7 cellular contexts compared by ENCODE assay signal in genomic region chr7:786472-787255, GRCh38. TPM values are rescaled to one million over a fixed set of nuclear protein-coding genes. Genes with fewer than 3 reads are reported as not detected.
DNase-seq lines count a peak whose midpoint lies in the region; ATAC-seq and TF ChIP-seq lines count a peak whose summit lies in the region.

No MANE protein-coding gene starts in this region.

- H3K4me3 Mint-ChIP-seq in activated CD4-positive, alpha-beta T cell treated with anti-CD3 and anti-CD28 coated beads for 36 hours, result no peak overlapping the region

- ATAC-seq in activated CD4-positive, alpha-beta T cell treated with anti-CD3 and anti-CD28 coated beads for 36 hours, result peak; percentile 91
- peak; percentile 89 to 93 for ATAC-seq in lower lobe of right lung
- ATAC-seq in HG03095 (IDR thresholded peaks at IDR 0.05; ENCODE audit: unreplicated experiment), result no peak

- H3K9me3 ChIP-seq in lower lobe of right lung, result no peaks in the 10 kb centered on the region

- H3K9me3 Mint-ChIP-seq in activated CD4-positive, alpha-beta T cell treated with anti-CD3 and anti-CD28 coated beads for 36 hours (ENCODE audit: low read depth), result no peaks in the 10 kb centered on the region

- DNase-seq in GM12864 (ENCODE audit: low read depth), result no peak
- peak; percentile 50 for DNase-seq in NCI-H1048 (lab: John Stamatoyannopoulos, UW)
- peak; percentile 84 for DNase-seq in activated CD4-positive, alpha-beta T cell treated with anti-CD3 and anti-CD28 coated beads for 36 hours
- DNase-seq in choroid plexus epithelial cell (ENCODE audit: low read depth), result peak; percentile 71
- DNase-seq in lower lobe of right lung, result peak; percentile 72
- peak; percentile 16 to 49 for DNase-seq in stimulated activated CD8-positive, alpha-beta memory T cell treated with anti-CD3 and anti-CD28 coated beads, Interleukin-15, amount 100 ng/mL, for 48 hours (ENCODE audit: low read depth in 2 of 2)

- no peaks in the 10 kb centered on the region for H3K27me3 Mint-ChIP-seq in activated CD4-positive, alpha-beta T cell treated with anti-CD3 and anti-CD28 coated beads for 36 hours

- CTCF ChIA-PET in activated CD4-positive, alpha-beta T cell treated with anti-CD3 and anti-CD28 coated beads for 36 hours (lab: Charles Lee), result interaction anchor here (0.7 to 2.1 kb wide), 5 partner anchors 24 to 88 kb away, joined by 3 to 9 read pairs (median 5); no protein-coding TSS in a partner anchor

- no peaks in the 10 kb centered on the region for H3K4me1 Mint-ChIP-seq in activated CD4-positive, alpha-beta T cell treated with anti-CD3 and anti-CD28 coated beads for 36 hours

- POLR2A ChIA-PET in activated CD4-positive, alpha-beta T cell treated with anti-CD3 and anti-CD28 coated beads for 36 hours (lab: Charles Lee), result no interaction called here

- TF ChIP-seq CTCF in GM12864 (IDR thresholded peaks at IDR 0.05; ENCODE audit: low read depth, low read length, missing control alignments) (peak; percentile 86), choroid plexus epithelial cell (conservative IDR thresholded peaks at IDR 0.05; ENCODE audit: low read depth, low read length) (peak; percentile 93), lower lobe of right lung (IDR thresholded peaks at IDR 0.05) (peak; percentile 84)

- peaks cover 30% of the 10 kb centered on the region for H3K36me3 ChIP-seq in lower lobe of right lung

- H3K27ac Mint-ChIP-seq in activated CD4-positive, alpha-beta T cell treated with anti-CD3 and anti-CD28 coated beads for 36 hours, result no peak overlapping the region

- intact Hi-C loops in activated CD4-positive, alpha-beta T cell treated with anti-CD3 and anti-CD28 coated beads for 36 hours (cut with DNase I, micrococcal nuclease), result loop anchor here (1.0 to 2.0 kb wide), 4 partner anchors 30 to 168 kb away; partner anchors contain the start of genes ADAP1 (in 1 of the 2) and SUN1 (in 1 of the 2)
- intact Hi-C loops in lower lobe of right lung (cut with DNase I), result no loop called here

- no peak overlapping the region for H3K27ac ChIP-seq in lower lobe of right lung

- H3K4me3 ChIP-seq in GM12864 (ENCODE audit: low read depth, low read length) (no peak overlapping the region), choroid plexus epithelial cell (ENCODE audit: low read depth, low read length) (no peak overlapping the region), lower lobe of right lung (no peak overlapping the region)

- H3K27me3 ChIP-seq in lower lobe of right lung (ENCODE audit: low read depth), result no peaks in the 10 kb centered on the region

- H3K36me3 Mint-ChIP-seq in activated CD4-positive, alpha-beta T cell treated with anti-CD3 and anti-CD28 coated beads for 36 hours (ENCODE audit: low read depth), result peaks cover 45% of the 10 kb centered on the region

- no peaks in the 10 kb centered on the region for H3K4me1 ChIP-seq in lower lobe of right lung

RNA-seq across cellular contexts. Expression of gene SUN1, which starts 45.6 kb away (rescaled TPM):
- total RNA-seq in activated CD4-positive, alpha-beta T cell treated with anti-CD3 and anti-CD28 coated beads for 36 hours, result 10 to 100 TPM; 71.3 to 74.6 TPM
- total RNA-seq in lower lobe of right lung, result 111 TPM

RNA-seq across cellular contexts. Expression of gene PRKAR1B, which starts 59.6 kb away (rescaled TPM):
- 10 to 100 TPM; 37.0 to 41.0 TPM for total RNA-seq in activated CD4-positive, alpha-beta T cell treated with anti-CD3 and anti-CD28 coated beads for 36 hours
- total RNA-seq in lower lobe of right lung, result 16.8 TPM
